8 cellular contexts compared by ENCODE assay signal in the genomic region with DNA sequence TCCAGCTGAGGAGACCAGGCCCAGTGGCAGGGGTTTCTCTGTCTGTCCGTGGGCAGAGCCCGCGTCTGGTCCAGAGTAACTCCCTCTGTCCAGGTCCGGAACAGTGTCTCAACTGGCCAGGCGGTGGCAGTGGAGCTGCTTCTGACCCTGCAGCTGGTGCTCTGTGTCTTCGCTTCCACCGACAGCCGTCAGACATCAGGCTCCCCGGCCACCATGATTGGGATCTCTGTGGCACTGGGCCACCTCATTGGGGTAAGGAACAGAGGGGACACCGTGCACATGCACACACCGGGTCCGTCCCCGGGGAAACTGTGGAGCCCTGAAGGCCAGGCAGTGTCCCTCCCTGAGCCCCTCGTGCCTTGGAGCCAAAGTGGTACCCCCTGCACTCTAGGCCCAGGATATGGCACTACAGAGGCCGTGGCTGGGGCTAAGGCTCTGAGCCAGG. TPM values are rescaled to one million over a fixed set of nuclear protein-coding genes. Genes with fewer than 3 reads are reported as not detected.
DNase-seq lines count a peak whose midpoint lies in the region; ATAC-seq and TF ChIP-seq lines count a peak whose summit lies in the region.

No MANE protein-coding gene starts in this region.

- no peak for TF ChIP-seq POLR2A in sigmoid colon (IDR thresholded peaks at IDR 0.05)

- DNase-seq in HFF-Myc (ENCODE audit: extremely low read depth, low read depth) (peak; percentile 9), amygdala (lab: John Stamatoyannopoulos, UW) (peak in 52 of 56 donors; percentile 26 to 88 (median 70)), right atrium auricular region (ENCODE audit: low spot score) (peak; percentile 70), sigmoid colon (peak; percentile 93), KG1 (lab: John Stamatoyannopoulos, UW) (no peak), SKM-1 treated with dmso at 0.1 percent for 144 hours (lab: John Stamatoyannopoulos, UW; ENCODE audit: unreplicated experiment) (no peak)

- H3K27me3 ChIP-seq in right atrium auricular region (no peaks in the 10 kb centered on the region), sigmoid colon (no peaks in the 10 kb centered on the region)

- intact Hi-C loops in sigmoid colon (cut with DNase I), result loop anchor here (1.0 kb wide), 1 partner anchor 82 kb away; no protein-coding TSS in a partner anchor

- H3K36me3 ChIP-seq in right atrium auricular region (no peaks in the 10 kb centered on the region), sigmoid colon (no peaks in the 10 kb centered on the region)

- no peak overlapping the region for H3K27ac ChIP-seq in right atrium auricular region
- H3K27ac ChIP-seq in sigmoid colon, result peak overlapping the region in 3 of 4 donors; percentile 53 to 69 (median 60)

- no peak for ATAC-seq in GM21723 (IDR thresholded peaks at IDR 0.05; ENCODE audit: unreplicated experiment)
- ATAC-seq in GM19463 (IDR thresholded peaks at IDR 0.05; ENCODE audit: unreplicated experiment), result no peak

- TF ChIP-seq EP300 in sigmoid colon (IDR thresholded peaks at IDR 0.05), result no peak

- H3K9me3 ChIP-seq in right atrium auricular region, result no peaks in the 10 kb centered on the region
- H3K9me3 ChIP-seq in sigmoid colon, result no peaks in the 10 kb centered on the region

- peak; percentile 48 for TF ChIP-seq CTCF in HFF-Myc (IDR thresholded peaks at IDR 0.05; ENCODE audit: low read depth, low read length, missing control alignments)
- TF ChIP-seq CTCF in right atrium auricular region (IDR thresholded peaks at IDR 0.05), result peak; percentile 21 to 71
- TF ChIP-seq CTCF in sigmoid colon (IDR thresholded peaks at IDR 0.05), result peak; percentile 59 to 83 (median 68)

- H3K4me1 ChIP-seq in right atrium auricular region (peaks cover 0 to 18% of the 10 kb centered on the region in 2 donors), sigmoid colon (peaks cover 0 to 18% (median 14%) of the 10 kb centered on the region in 4 donors)

- WGBS in sigmoid colon, 2 donors, result 51 to 66% methylated on average over 15 of the region's 15 CpGs

- H3K4me3 ChIP-seq in HFF-Myc (replicated peaks; ENCODE audit: low read depth, low read length), result no peak overlapping the region
- no peak overlapping the region for H3K4me3 ChIP-seq in right atrium auricular region
- H3K4me3 ChIP-seq in sigmoid colon, result no peak overlapping the region

RNA-seq across cellular contexts. Expression of a gene that starts 1.5 kb away (rescaled TPM):
- total RNA-seq in right atrium auricular region (under 1 TPM in 1 of 2 donors, not detected in 1; 0.08 TPM), sigmoid colon (under 1 TPM; 0.14 to 0.83 (median 0.60) TPM)
- polyA plus RNA-seq in sigmoid colon, result under 1 TPM in 1 of 3 donors, not detected in 2; 0.12 TPM

RNA-seq across cellular contexts. Expression of a gene that starts 12.6 kb away (rescaled TPM):
- total RNA-seq in right atrium auricular region, result 1 to 10 TPM in 1 of 2 donors, not detected in 1; 2.1 TPM
- not detected for total RNA-seq in sigmoid colon
- under 1 TPM in 1 of 3 donors, not detected in 2; 0.09 TPM for polyA plus RNA-seq in sigmoid colon

RNA-seq across cellular contexts. Expression of a gene that starts 23.7 kb away (rescaled TPM):
- total RNA-seq in right atrium auricular region (under 1 TPM in 1 of 2 donors, not detected in 1; 0.83 TPM), sigmoid colon (not detected)
- polyA plus RNA-seq in sigmoid colon, result not detected

RNA-seq across cellular contexts. Expression of a gene that starts 51.0 kb away (rescaled TPM):
- 1 to 10 TPM; 2.6 to 3.3 TPM for total RNA-seq in right atrium auricular region
- 10 to 100 TPM; 14.1 to 42.6 (median 27.0) TPM for total RNA-seq in sigmoid colon
- 10 to 100 TPM in 1 of 3 donors, 1 to 10 TPM in 2; 4.8 to 22.5 (median 8.3) TPM for polyA plus RNA-seq in sigmoid colon

Comparison
In these comparisons a context has a peak if more than half of its experiments do, and no peak if none do; other contexts are left out.
1. DNase-seq: peak in HFF-Myc (single experiment), amygdala (52 of 56), right atrium auricular region (single experiment) and sigmoid colon (single experiment); none in KG1 (single experiment) and SKM-1 treated with dmso at 0.1 percent for 144 hours (single experiment).
2. H3K27ac ChIP-seq: peak in sigmoid colon (3 of 4); none in right atrium auricular region (0 of 2).
3. Peak in every context shown above with its lines, with median percentiles within 50 percentile points of each other: CTCF ChIP-seq.